In genomic region chr11:69539416-69540117, GRCh38 we compare ENCODE assay signal across 11 cellular contexts. TPM values are rescaled to one million over a fixed set of nuclear protein-coding genes. Genes with fewer than 3 reads are reported as not detected.
DNase-seq lines count a peak whose midpoint lies in the region; ATAC-seq, FAIRE-seq and TF ChIP-seq lines count a peak whose summit lies in the region.
"Had no signal": no experiment of that assay in that cellular context is flagged by ENCODE, and none has a peak within 500 bp of the region (broad histone marks: within the 10 kb centered on the region; RNA-seq: fewer than 3 reads in every experiment).

No MANE protein-coding gene starts in this region.

- H3K4me1 ChIP-seq in astrocyte (ENCODE audit: insufficient read depth, low read length) = peaks cover 9% of the 10 kb centered on the region
- peaks cover 8 to 39% (median 21%) of the 10 kb centered on the region in 6 donors for H3K4me1 ChIP-seq in spleen
- H3K4me1 ChIP-seq in endodermal cell (ENCODE audit: control insufficient read depth, insufficient read depth, low read length) = no peaks in the 10 kb centered on the region
- H3K4me1 ChIP-seq: colonic mucosa had no signal

- DNase-seq in GM12891 (ENCODE audit: insufficient read length, low spot score) = no peak
- no peak for DNase-seq in astrocyte (ENCODE audit: low read depth)
- DNase-seq in spleen = peak; percentile 76
- no peak for DNase-seq in T-helper 1 cell
- DNase-seq in type B pancreatic cell (ENCODE audit: extremely low spot score, unreplicated experiment) = no peak
- no peak for DNase-seq in endodermal cell
- DNase-seq: colonic mucosa; immature natural killer cell; stimulated activated CD4-positive, alpha-beta T cell treated with anti-CD3 and anti-CD28 coated beads, Interleukin-15, amount 100 ng/mL, for 24 hours had no signal

- H3K27ac ChIP-seq in astrocyte (ENCODE audit: low read depth, low read length) (no peak overlapping the region), layer of hippocampus (ENCODE audit: low read depth, low read length) (peak overlapping the region; percentile 54), spleen (peak overlapping the region; percentile 26 to 78 (median 64)), endodermal cell (ENCODE audit: low read depth, low read length) (no peak overlapping the region)
- H3K27ac ChIP-seq: colonic mucosa had no signal

- H3K27ac Mint-ChIP-seq in astrocyte (ENCODE audit: unreplicated experiment) = no peak overlapping the region
- H3K27ac Mint-ChIP-seq in type B pancreatic cell = no peak overlapping the region
- H3K27ac Mint-ChIP-seq in endodermal cell = no peak overlapping the region
- H3K27ac Mint-ChIP-seq: immature natural killer cell had no signal

- H3K79me2 ChIP-seq in astrocyte (ENCODE audit: insufficient read depth, low read length) = no peaks in the 10 kb centered on the region

- intact Hi-C loops in spleen (cut with DNase I; ENCODE audit: low total_unique reads) = no loop called here

- H3K36me3 Mint-ChIP-seq in astrocyte (ENCODE audit: low read depth, unreplicated experiment) (peaks cover 5% of the 10 kb centered on the region), type B pancreatic cell (no peaks in the 10 kb centered on the region), endodermal cell (ENCODE audit: low read depth) (no peaks in the 10 kb centered on the region)
- H3K36me3 Mint-ChIP-seq: immature natural killer cell had no signal

- no peak for ATAC-seq in GM21737 (IDR thresholded peaks at IDR 0.05; ENCODE audit: unreplicated experiment)

- TF ChIP-seq CTCF in astrocyte (IDR thresholded peaks at IDR 0.05; ENCODE audit: insufficient read depth, low read depth, low read length) (no peak), spleen (IDR thresholded peaks at IDR 0.05 in 8 of 11, conservative IDR thresholded peaks at IDR 0.05 in 3 of 11) (no peak), type B pancreatic cell (conservative IDR thresholded peaks at IDR 0.05) (no peak), endodermal cell (conservative IDR thresholded peaks at IDR 0.05) (no peak)

- H3K9ac ChIP-seq in astrocyte (ENCODE audit: low read length) = no peak overlapping the region
- no peak overlapping the region for H3K9ac ChIP-seq in endodermal cell (ENCODE audit: extremely low read depth, low read length, poor library complexity, severe bottlenecking)

- H3K9me3 Mint-ChIP-seq in astrocyte (ENCODE audit: unreplicated experiment) (peaks cover 8% of the 10 kb centered on the region), type B pancreatic cell (no peaks in the 10 kb centered on the region), endodermal cell (no peaks in the 10 kb centered on the region)

- no peaks in the 10 kb centered on the region for H3K27me3 ChIP-seq in astrocyte (ENCODE audit: insufficient read depth, low read length)
- no peaks in the 10 kb centered on the region for H3K27me3 ChIP-seq in layer of hippocampus (ENCODE audit: control insufficient read depth, insufficient read depth, low read length)
- peaks cover 0 to 4% (median 0%) of the 10 kb centered on the region in 7 donors for H3K27me3 ChIP-seq in spleen (replicated peaks in 1 of 7)
- no peaks in the 10 kb centered on the region for H3K27me3 ChIP-seq in endodermal cell (ENCODE audit: control insufficient read depth, insufficient read depth, low read length, poor library complexity, severe bottlenecking)
- H3K27me3 ChIP-seq: colonic mucosa had no signal

- H3K4me3 Mint-ChIP-seq in astrocyte (ENCODE audit: unreplicated experiment) = no peak overlapping the region
- H3K4me3 Mint-ChIP-seq in type B pancreatic cell = no peak overlapping the region
- no peak overlapping the region for H3K4me3 Mint-ChIP-seq in endodermal cell
- H3K4me3 Mint-ChIP-seq: immature natural killer cell had no signal

- no peak for FAIRE-seq in GM12891 (lab: Jason Lieb, UNC)
- FAIRE-seq in astrocyte (lab: Jason Lieb, UNC) = no peak

- 15 to 45% (median 30%) methylated on average over 8 to 14 of the region's 14 CpGs for WGBS in spleen, 5 donors
- WGBS in endodermal cell (ENCODE audit: insufficient coverage in 1 of 2, insufficient read length in 1 of 2), 2 experiments = 88 to 89% methylated on average over 5 to 14 of the region's 14 CpGs

- H3K4me1 Mint-ChIP-seq in astrocyte (ENCODE audit: low read depth, unreplicated experiment) (peaks cover 10% of the 10 kb centered on the region), type B pancreatic cell (ENCODE audit: unreplicated experiment) (peaks cover 11% of the 10 kb centered on the region), endodermal cell (no peaks in the 10 kb centered on the region)
- H3K4me1 Mint-ChIP-seq: immature natural killer cell had no signal

- no peaks in the 10 kb centered on the region for H4K20me1 ChIP-seq in astrocyte (ENCODE audit: insufficient read depth, low read length)

- H3K27me3 Mint-ChIP-seq in astrocyte (ENCODE audit: low read depth, unreplicated experiment) = peaks cover 50% of the 10 kb centered on the region
- H3K27me3 Mint-ChIP-seq in type B pancreatic cell = peaks cover 4% of the 10 kb centered on the region
- H3K27me3 Mint-ChIP-seq in endodermal cell (ENCODE audit: insufficient read depth) = no peaks in the 10 kb centered on the region

- H3K9me3 ChIP-seq in astrocyte (ENCODE audit: insufficient read depth, low read depth, low read length) = no peaks in the 10 kb centered on the region
- H3K9me3 ChIP-seq in spleen = no peaks in the 10 kb centered on the region
- H3K9me3 ChIP-seq in endodermal cell (ENCODE audit: control insufficient read depth, low read length) = no peaks in the 10 kb centered on the region
- H3K9me3 ChIP-seq: colonic mucosa had no signal

- H3K36me3 ChIP-seq in astrocyte (ENCODE audit: insufficient read depth, low read length) (no peaks in the 10 kb centered on the region), spleen (no peaks in the 10 kb centered on the region), endodermal cell (ENCODE audit: control insufficient read depth, insufficient read depth, low read length) (no peaks in the 10 kb centered on the region)
- H3K36me3 ChIP-seq: colonic mucosa had no signal

- H3K4me2 ChIP-seq in astrocyte (ENCODE audit: low read length) = no peak overlapping the region

- H3K4me3 ChIP-seq in astrocyte (ENCODE audit: insufficient read depth, low read depth, low read length) (no peak overlapping the region), spleen (no peak overlapping the region), endodermal cell (ENCODE audit: low read length) (no peak overlapping the region)
- H3K4me3 ChIP-seq: colonic mucosa had no signal

- H2AFZ ChIP-seq in astrocyte (ENCODE audit: low read depth, low read length) = peak overlapping the region; percentile 34

- TF ChIP-seq POLR2A in GM12891 (IDR thresholded peaks at IDR 0.05; ENCODE audit: low read depth, low read length) = no peak
- no peak for TF ChIP-seq POLR2A in spleen (IDR thresholded peaks at IDR 0.05)

TF ChIP-seq in GM12891, 5 proteins besides CTCF, POLR2A, EP300 and RAD21:
- TF ChIP-seq POLR2AphosphoS5 (IDR thresholded peaks at IDR 0.05; ENCODE audit: low read depth, low read length) (no peak), SPI1 (IDR thresholded peaks at IDR 0.05; ENCODE audit: low read depth, low read length) (peak; percentile 37; the same call in 1 of the 2 replicates)

RNA-seq across cellular contexts. Expression of gene LINC01488, which starts 58.1 kb away (rescaled TPM):
- not detected for polyA plus RNA-seq in GM12891 (2012; ENCODE audit: low read depth, missing spikeins)
- total RNA-seq in astrocyte = not detected in 2 replicates
- not detected for total RNA-seq in spleen
- not detected for polyA plus RNA-seq in spleen
- total RNA-seq in type B pancreatic cell (ENCODE audit: low replicate concordance) = not detected in 2 replicates
- not detected for total RNA-seq in endodermal cell
- not detected for polyA plus RNA-seq in endodermal cell (2013, experiment 1 of 2)
- not detected for polyA plus RNA-seq in endodermal cell (2013, experiment 2 of 2)
- total RNA-seq: colonic mucosa had no signal
- polyA plus RNA-seq: immature natural killer cell had no signal

Comparison
In these comparisons a context has a peak if more than half of its experiments do, and no peak if none do; other contexts are left out.
1. H3K27ac ChIP-seq: peak in layer of hippocampus (single experiment) and spleen (8 of 8); none in astrocyte (single experiment) and endodermal cell (single experiment).